In genomic region chr16:68645494-68646388, GRCh38 we compare ENCODE assay signal across 8 cellular contexts. TPM values are rescaled to one million over a fixed set of nuclear protein-coding genes. Genes with fewer than 3 reads are reported as not detected.
A peak's percentile ranks its signal among the peaks of the same experiment; 100 is the strongest.
DNase-seq lines count a peak whose midpoint lies in the region; ATAC-seq and TF ChIP-seq lines count a peak whose summit lies in the region.

No MANE protein-coding gene starts in this region.

- H3K9me3 ChIP-seq in PC-9 (ENCODE audit: insufficient read depth, low read depth), result no peaks in the 10 kb centered on the region

- H3K79me2 ChIP-seq in PC-9 (ENCODE audit: low read depth), result peaks cover 50% of the 10 kb centered on the region

- peak overlapping the region; percentile 66 for H3K27ac ChIP-seq in PC-9
- H3K27ac ChIP-seq in foreskin keratinocyte, result peak overlapping the region; percentile 94

- CTCF ChIA-PET in PC-9 (lab: Charles Lee), result interaction anchor here (0.5 to 0.6 kb wide), 2 partner anchors 18 to 188 kb away, joined by 3 to 6 read pairs; no protein-coding TSS in a partner anchor

- TF ChIP-seq CTCF in PC-9 (conservative IDR thresholded peaks at IDR 0.05) (no peak), foreskin keratinocyte (conservative IDR thresholded peaks at IDR 0.05) (no peak), retinal pigment epithelial cell (conservative IDR thresholded peaks at IDR 0.05; ENCODE audit: low read depth, low read length) (no peak)

- no peaks in the 10 kb centered on the region for H3K27me3 ChIP-seq in PC-9 (ENCODE audit: insufficient read depth, low read depth)
- H3K27me3 ChIP-seq in foreskin keratinocyte, result no peaks in the 10 kb centered on the region

- ATAC-seq in foreskin keratinocyte (peak; percentile 45), HG02798 (IDR thresholded peaks at IDR 0.05; ENCODE audit: poor library complexity, unreplicated experiment) (no peak), HG03378 (IDR thresholded peaks at IDR 0.05; ENCODE audit: unreplicated experiment) (no peak)

- no peaks in the 10 kb centered on the region for H3K9me2 ChIP-seq in PC-9 (ENCODE audit: insufficient read depth)

- H3K36me3 ChIP-seq in PC-9 (ENCODE audit: low read depth), result no peaks in the 10 kb centered on the region; the same call in 1 of the 2 replicates

- POLR2A ChIA-PET in PC-9 (lab: Charles Lee; ENCODE audit: unreplicated experiment), result interaction anchor here (0.6 to 0.7 kb wide), 2 partner anchors 9 to 523 kb away, joined by 4 to 13 read pairs; no protein-coding TSS in a partner anchor

- peaks cover 22% of the 10 kb centered on the region for H3F3A ChIP-seq in PC-9 (ENCODE audit: insufficient read depth, low read depth)

- H3K4me1 ChIP-seq in PC-9 (replicated peaks; ENCODE audit: insufficient read depth), result peaks cover 33% of the 10 kb centered on the region
- H3K4me1 ChIP-seq in foreskin keratinocyte, result peaks cover 19% of the 10 kb centered on the region

- H4K20me1 ChIP-seq in PC-9 (ENCODE audit: insufficient read depth), result no peaks in the 10 kb centered on the region

- intact Hi-C loops in PC-9 (cut with micrococcal nuclease; ENCODE audit: unreplicated experiment), result no loop called here

- DNase-seq in NCI-H1417 (lab: John Stamatoyannopoulos, UW) (peak in 2 of 3 experiments; percentile 67 to 70), NCI-H1417 treated with DMSO at 0.1 percent for 48 hours (lab: John Stamatoyannopoulos, UW) (no peak), PC-9 (peak in 1 of 2 experiments; percentile 44), foreskin keratinocyte (no peak), retinal pigment epithelial cell (ENCODE audit: low read depth) (no peak), cerebellar cortex (ENCODE audit: low spot score) (no peak)

- peak overlapping the region; percentile 99 for H3K4me2 ChIP-seq in PC-9

- H3K4me3 ChIP-seq in PC-9, result peak overlapping the region; percentile 99
- H3K4me3 ChIP-seq in retinal pigment epithelial cell (ENCODE audit: low read length), result peak overlapping the region; percentile 49

- H2AFZ ChIP-seq in PC-9, result peak overlapping the region; percentile 98

- no TSS peak for BruUV-seq in PC-9 (replicated peaks; lab: Mats Ljungman, UMichigan)

RNA-seq across cellular contexts. Expression of gene CDH3, which starts 0.6 kb away (rescaled TPM):
- total RNA-seq in PC-9 (2021), result 70.3 and 81.3 TPM in 2 replicates
- total RNA-seq in foreskin keratinocyte, result 449 and 561 TPM in 2 replicates
- 357 and 445 TPM in 2 replicates for polyA plus RNA-seq in foreskin keratinocyte

Comparison
In these comparisons a context has a peak if more than half of its experiments do, and no peak if none do; other contexts are left out.
1. DNase-seq: peak in NCI-H1417 (2 of 3); none in NCI-H1417 treated with DMSO at 0.1 percent for 48 hours (single experiment), foreskin keratinocyte (0 of 2), retinal pigment epithelial cell (single experiment) and cerebellar cortex (single experiment).